ENCODE assay signal across 12 cellular contexts in the genomic region with DNA sequence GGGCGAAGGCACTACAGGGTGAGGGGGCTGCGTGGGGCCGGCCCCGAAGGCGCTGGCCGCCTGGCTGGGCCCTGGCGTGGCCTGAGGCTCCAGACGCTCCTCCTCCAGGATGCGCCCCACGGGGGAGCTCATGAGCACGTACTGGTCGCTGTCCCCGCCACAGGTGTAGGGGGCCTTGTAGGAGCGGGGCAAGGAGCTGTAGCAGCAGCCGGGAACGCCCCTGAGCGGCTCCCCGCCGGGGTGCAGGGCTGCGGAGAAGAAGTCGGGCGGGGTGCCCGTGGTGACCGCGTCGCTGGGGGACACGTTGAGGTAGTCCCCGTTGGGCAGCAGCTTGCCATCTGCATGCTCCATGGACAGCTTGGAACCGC. TPM values are rescaled to one million over a fixed set of nuclear protein-coding genes. Genes with fewer than 3 reads are reported as not detected.
DNase-seq lines count a peak whose midpoint lies in the region; ATAC-seq and TF ChIP-seq lines count a peak whose summit lies in the region.
"Had no signal": no experiment of that assay in that cellular context is flagged by ENCODE, and none has a peak within 500 bp of the region (broad histone marks: within the 10 kb centered on the region; RNA-seq: fewer than 3 reads in every experiment).

No MANE protein-coding gene starts in this region.

- no peak overlapping the region for H2AFZ ChIP-seq in smooth muscle cell (ENCODE audit: low read depth)
- H2AFZ ChIP-seq: parathyroid adenoma had no signal

- H3K27me3 ChIP-seq in RWPE2 (ENCODE audit: insufficient read depth, poor library complexity, severe bottlenecking): no peaks in the 10 kb centered on the region
- no peaks in the 10 kb centered on the region for H3K27me3 ChIP-seq in esophagus muscularis mucosa
- H3K27me3 ChIP-seq in smooth muscle cell (ENCODE audit: low read depth): peaks cover 18% of the 10 kb centered on the region

- no peak for TF ChIP-seq CTCF in RWPE2 (IDR thresholded peaks at IDR 0.05; ENCODE audit: poor library complexity, severe bottlenecking)
- no peak for TF ChIP-seq CTCF in esophagus muscularis mucosa (IDR thresholded peaks at IDR 0.05)
- TF ChIP-seq CTCF in smooth muscle cell (IDR thresholded peaks at IDR 0.05; ENCODE audit: borderline replicate concordance, insufficient read depth, poor library complexity, severe bottlenecking): peak; percentile 4

- H3K27ac ChIP-seq in RWPE2 (ENCODE audit: poor library complexity, severe bottlenecking) (peak overlapping the region; percentile 87), esophagus muscularis mucosa (replicated peaks in 1 of 4) (peak overlapping the region; percentile 82 to 98 (median 95)), smooth muscle cell (ENCODE audit: low read depth) (no peak overlapping the region)
- H3K27ac ChIP-seq: parathyroid adenoma had no signal

- no peak for TF ChIP-seq EP300 in esophagus muscularis mucosa (IDR thresholded peaks at IDR 0.05)

- intact Hi-C loops in esophagus muscularis mucosa (cut with DNase I): loop anchor here (5.0 to 10.0 kb wide), 2 partner anchors 539 to 641 kb away; no protein-coding TSS in a partner anchor

- 82% methylated on average over 13 of the region's 29 CpGs for WGBS in esophagus muscularis mucosa
- 74% methylated on average over 29 of the region's 29 CpGs for WGBS in smooth muscle cell (ENCODE audit: low lambda C conversion rate)

- peak overlapping the region; percentile 96 for H3K4me2 ChIP-seq in smooth muscle cell

- no peak for TF ChIP-seq POLR2A in esophagus muscularis mucosa (IDR thresholded peaks at IDR 0.05; ENCODE audit: low read depth)

- peaks cover 52% of the 10 kb centered on the region for H3K36me3 ChIP-seq in RWPE2 (ENCODE audit: low read depth)
- peaks cover 22 to 56% (median 37%) of the 10 kb centered on the region in 4 donors for H3K36me3 ChIP-seq in esophagus muscularis mucosa
- H3K36me3 ChIP-seq in smooth muscle cell (ENCODE audit: low read depth): no peaks in the 10 kb centered on the region

- H3K9ac ChIP-seq in smooth muscle cell (ENCODE audit: low read depth): no peak overlapping the region
- H3K9ac ChIP-seq: parathyroid adenoma had no signal

- H3F3A ChIP-seq in smooth muscle cell (ENCODE audit: low read depth): peaks cover 2% of the 10 kb centered on the region

- DNase-seq in SHP77 (lab: John Stamatoyannopoulos, UW) (peak; percentile 30 to 37), SHP77 treated with DMSO at 0.1 percent for 48 hours (lab: John Stamatoyannopoulos, UW) (no peak), RWPE2 (ENCODE audit: low spot score) (no peak), esophagus muscularis mucosa (ENCODE audit: extremely low spot score) (no peak), smooth muscle cell (lab: John Stamatoyannopoulos, UW; ENCODE audit: unreplicated experiment) (no peak), NCI-H1092 (lab: John Stamatoyannopoulos, UW) (no peak)
- DNase-seq: ACHN; activated CD8-positive, alpha-beta memory T cell treated with anti-CD3 and anti-CD28 coated beads for 24 hours; GDM1 had no signal

- peaks cover 8% of the 10 kb centered on the region for H4K20me1 ChIP-seq in smooth muscle cell (ENCODE audit: low read depth)

- H3K79me2 ChIP-seq in smooth muscle cell (ENCODE audit: low read depth): no peaks in the 10 kb centered on the region
- H3K79me2 ChIP-seq: parathyroid adenoma had no signal

- H3K4me1 ChIP-seq in RWPE2 (ENCODE audit: insufficient read depth, poor library complexity, severe bottlenecking) (peaks cover 19% of the 10 kb centered on the region), esophagus muscularis mucosa (peaks cover 28 to 72% (median 67%) of the 10 kb centered on the region in 4 donors), smooth muscle cell (ENCODE audit: low read depth) (peaks cover 11% of the 10 kb centered on the region)
- H3K4me1 ChIP-seq: parathyroid adenoma had no signal

- H3K9me3 ChIP-seq in RWPE2 (ENCODE audit: severe bottlenecking): no peaks in the 10 kb centered on the region
- no peaks in the 10 kb centered on the region for H3K9me3 ChIP-seq in esophagus muscularis mucosa
- no peaks in the 10 kb centered on the region for H3K9me3 ChIP-seq in smooth muscle cell (replicated peaks; ENCODE audit: low read depth)

- no peak for ATAC-seq in RWPE2 (ENCODE audit: low read depth)
- no peak for ATAC-seq in HG03571 (IDR thresholded peaks at IDR 0.05; ENCODE audit: unreplicated experiment)
- no peak for ATAC-seq in GM18498 (IDR thresholded peaks at IDR 0.05; ENCODE audit: unreplicated experiment)

- H3K4me3 ChIP-seq in RWPE2 (ENCODE audit: severe bottlenecking): peak overlapping the region; percentile 90
- H3K4me3 ChIP-seq in esophagus muscularis mucosa: peak overlapping the region; percentile 83 to 98 (median 96)
- no peak overlapping the region for H3K4me3 ChIP-seq in smooth muscle cell

RNA-seq across cellular contexts. Expression of a gene that starts 3.0 kb away (rescaled TPM):
- total RNA-seq in esophagus muscularis mucosa (10 to 100 TPM; 46.4 to 95.3 (median 63.7) TPM), smooth muscle cell (0.72 and 0.90 TPM in 2 replicates)
- polyA plus RNA-seq in smooth muscle cell: 1.2 and 1.7 TPM in 2 replicates

Comparison
In these comparisons a context has a peak if more than half of its experiments do, and no peak if none do; other contexts are left out.
1. DNase-seq: peak in SHP77 (2 of 2); none in SHP77 treated with DMSO at 0.1 percent for 48 hours (single experiment), RWPE2 (single experiment), esophagus muscularis mucosa (single experiment), smooth muscle cell (single experiment) and NCI-H1092 (single experiment).
2. RNA of a gene that starts 3.0 kb away (total RNA-seq): 46.4 to 95.3 TPM in esophagus muscularis mucosa; 0.72 to 0.90 TPM in smooth muscle cell; every median in the first group is over 10 times any median in the second.